ENCODE assay signal across 15 cellular contexts in the genomic region with DNA sequence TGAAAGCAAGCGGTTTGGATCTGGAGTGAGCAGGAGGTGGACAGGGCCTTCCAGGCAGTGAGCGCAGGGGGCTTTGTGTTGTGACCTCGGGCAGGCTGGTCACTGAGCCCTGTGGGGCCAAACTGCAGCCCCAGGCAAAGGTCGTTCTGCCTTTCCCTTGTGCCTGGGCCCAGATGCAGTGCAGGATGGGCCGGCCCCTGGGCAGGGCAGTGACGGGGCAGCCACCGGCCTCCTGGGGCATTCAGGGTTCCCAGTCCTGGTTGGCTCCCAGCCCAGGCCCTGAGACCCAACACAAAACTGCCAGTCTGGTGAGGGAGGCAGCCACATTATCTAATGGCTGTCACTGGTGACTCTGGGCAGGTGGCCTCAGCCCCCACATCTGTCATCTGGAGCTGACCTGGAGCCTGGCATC. TPM values are rescaled to one million over a fixed set of nuclear protein-coding genes. Genes with fewer than 3 reads are reported as not detected.
DNase-seq lines count a peak whose midpoint lies in the region; ATAC-seq and TF ChIP-seq lines count a peak whose summit lies in the region.
"Had no signal": no experiment of that assay in that cellular context is flagged by ENCODE, and none has a peak within 500 bp of the region (broad histone marks: within the 10 kb centered on the region; RNA-seq: fewer than 3 reads in every experiment).

No MANE protein-coding gene starts in this region.

- H3K9me3 ChIP-seq in left ventricle myocardium inferior (replicated peaks) (no peaks in the 10 kb centered on the region), tibial nerve (no peaks in the 10 kb centered on the region)
- H3K9me3 ChIP-seq: esophagus muscularis mucosa, prostate gland had no signal

- peaks cover 54 to 69% (median 57%) of the 10 kb centered on the region in 3 donors for H3K4me1 Mint-ChIP-seq in T-cell

- H3K4me1 ChIP-seq in left ventricle myocardium inferior (peaks cover 54% of the 10 kb centered on the region), tibial nerve (peaks cover 4 to 83% (median 37%) of the 10 kb centered on the region in 4 donors)
- H3K4me1 ChIP-seq: prostate gland had no signal

- H3K27ac ChIP-seq in left ventricle myocardium inferior (replicated peaks) (peak overlapping the region; percentile 91), tibial nerve (peak overlapping the region; percentile 42 to 93 (median 73))
- H3K27ac ChIP-seq: prostate gland had no signal

- peaks cover 17% of the 10 kb centered on the region for H3K36me3 Mint-ChIP-seq in T-cell

- no peak for TF ChIP-seq POLR2A in tibial nerve (IDR thresholded peaks at IDR 0.05)

- H3K4me3 Mint-ChIP-seq in T-cell: peak overlapping the region; percentile 68 to 78 (median 72)
- H3K4me3 Mint-ChIP-seq: HFFc6, mesothelial cell of epicardium had no signal

- ATAC-seq in left cardiac atrium (no peak), T-cell (replicated peaks in 1 of 4) (no peak), left lobe of liver (peak; percentile 84), GM19397 (IDR thresholded peaks at IDR 0.05; ENCODE audit: unreplicated experiment) (no peak), GM21825 (IDR thresholded peaks at IDR 0.05; ENCODE audit: unreplicated experiment) (no peak)

- 43 to 50% methylated on average over 1 to 7 of the region's 7 CpGs for WGBS in tibial nerve, 2 donors

- no peak for TF ChIP-seq EP300 in tibial nerve (IDR thresholded peaks at IDR 0.05)

- H3K9me3 Mint-ChIP-seq in T-cell: no peaks in the 10 kb centered on the region
- H3K9me3 Mint-ChIP-seq: HFFc6, mesothelial cell of epicardium had no signal

- H3K27ac Mint-ChIP-seq in T-cell: peak overlapping the region; percentile 93 to 95
- H3K27ac Mint-ChIP-seq: mesothelial cell of epicardium had no signal

- no peaks in the 10 kb centered on the region for H3K27me3 Mint-ChIP-seq in T-cell

- no peak overlapping the region for H3K4me3 ChIP-seq in left ventricle myocardium inferior
- H3K4me3 ChIP-seq in tibial nerve: no peak overlapping the region
- H3K4me3 ChIP-seq: esophagus muscularis mucosa, prostate gland had no signal

- POLR2A ChIA-PET in T-cell (lab: Charles Lee): no interaction called here

- DNase-seq in left ventricle myocardium inferior: no peak
- DNase-seq in left cardiac atrium: no peak
- DNase-seq in T-cell: no peak
- peak; percentile 80 for DNase-seq in left lobe of liver (ENCODE audit: low spot score)
- no peak for DNase-seq in tibial nerve (ENCODE audit: low spot score in 2 of 2)
- DNase-seq in NCI-H524 (lab: John Stamatoyannopoulos, UW): no peak
- DNase-seq: AML-193, HFFc6, NCI-H1436 treated with DMSO at 0.1 percent for 48 hours, NCI-H510A treated with DMSO at 0.1 percent for 48 hours had no signal

- CTCF ChIA-PET in T-cell (lab: Charles Lee): no interaction called here

- H3K36me3 ChIP-seq in left ventricle myocardium inferior (peaks cover 35% of the 10 kb centered on the region), tibial nerve (peaks cover 0 to 37% (median 7%) of the 10 kb centered on the region in 3 donors)
- H3K36me3 ChIP-seq: prostate gland had no signal

- H3K27me3 ChIP-seq in left ventricle myocardium inferior (ENCODE audit: low read depth) (no peaks in the 10 kb centered on the region), tibial nerve (no peaks in the 10 kb centered on the region)
- H3K27me3 ChIP-seq: esophagus muscularis mucosa had no signal

- intact Hi-C loops in left ventricle myocardium inferior (cut with micrococcal nuclease) (no loop called here), left cardiac atrium (cut with DNase I) (no loop called here)

- TF ChIP-seq CTCF in left ventricle myocardium inferior (IDR thresholded peaks at IDR 0.05; ENCODE audit: borderline replicate concordance): no peak
- no peak for TF ChIP-seq CTCF in tibial nerve (IDR thresholded peaks at IDR 0.05)

RNA-seq across cellular contexts. Expression of a gene that starts 7.1 kb away (rescaled TPM):
- total RNA-seq in left ventricle myocardium inferior (33.6 TPM), left cardiac atrium (10 to 100 TPM; 71.7 to 88.0 TPM), T-cell (100 to 1,000 TPM; 131 to 232 (median 203) TPM), left lobe of liver (37.4 TPM), tibial nerve (100 to 1,000 TPM; 178 to 337 (median 306) TPM)

RNA-seq across cellular contexts. Expression of a gene that starts 26.7 kb away (rescaled TPM):
- total RNA-seq in left ventricle myocardium inferior (93.2 TPM), left cardiac atrium (10 to 100 TPM; 76.0 to 96.8 TPM), T-cell (10 to 100 TPM; 48.1 to 75.7 (median 67.4) TPM), left lobe of liver (32.7 TPM), tibial nerve (100 to 1,000 TPM in 1 of 4 donors, 10 to 100 TPM in 3; 65.4 to 107 (median 68.8) TPM)

RNA-seq across cellular contexts. Expression of a gene that starts 27.1 kb away (rescaled TPM):
- total RNA-seq in left ventricle myocardium inferior (43.9 TPM), left cardiac atrium (10 to 100 TPM; 44.9 to 51.7 TPM), T-cell (100 to 1,000 TPM in 1 of 5 donors, 10 to 100 TPM in 4; 63.2 to 127 (median 82.3) TPM), left lobe of liver (25.8 TPM), tibial nerve (10 to 100 TPM; 55.9 to 87.3 (median 75.8) TPM)

RNA-seq across cellular contexts. Expression of a gene that starts 56.0 kb away (rescaled TPM):
- total RNA-seq in left ventricle myocardium inferior: 131 TPM
- total RNA-seq in left cardiac atrium: 100 to 1,000 TPM in 1 of 2 donors, 10 to 100 TPM in 1; 98.8 to 112 TPM
- total RNA-seq in T-cell: 10 to 100 TPM; 30.6 to 49.1 (median 40.4) TPM
- 64.2 TPM for total RNA-seq in left lobe of liver
- total RNA-seq in tibial nerve: 100 to 1,000 TPM in 3 of 4 donors, 10 to 100 TPM in 1; 92.2 to 151 (median 118) TPM

RNA-seq across cellular contexts. Expression of a gene that starts 56.9 kb away (rescaled TPM):
- 4.3 TPM for total RNA-seq in left ventricle myocardium inferior
- total RNA-seq in left cardiac atrium: 1 to 10 TPM; 2.6 to 2.8 TPM
- total RNA-seq in T-cell: 10 to 100 TPM in 3 of 5 donors, 1 to 10 TPM in 2; 5.4 to 11.6 (median 10.5) TPM
- 2.3 TPM for total RNA-seq in left lobe of liver
- total RNA-seq in tibial nerve: 10 to 100 TPM in 2 of 4 donors, 1 to 10 TPM in 2; 6.9 to 10.8 (median 9.5) TPM
